9 cellular contexts compared by ENCODE assay signal in genomic region chr17:81928497-81929252, GRCh38. TPM values are rescaled to one million over a fixed set of nuclear protein-coding genes. Genes with fewer than 3 reads are reported as not detected.
DNase-seq lines count a peak whose midpoint lies in the region; ATAC-seq and TF ChIP-seq lines count a peak whose summit lies in the region.
"Had no signal": no experiment of that assay in that cellular context is flagged by ENCODE, and none has a peak within 500 bp of the region (broad histone marks: within the 10 kb centered on the region; RNA-seq: fewer than 3 reads in every experiment).

No MANE protein-coding gene starts in this region.

- no peak for DNase-seq in activated T-cell treated with anti-CD3 and anti-CD28 coated beads, Interleukin-2, amount 50 U/mL, for 4 hours
- no peak for DNase-seq in activated T-cell treated with anti-CD3 and anti-CD28 coated beads, Interleukin-2, amount 50 U/mL, for 1 hour
- DNase-seq in activated T-cell treated with anti-CD3 and anti-CD28 coated beads, Interleukin-2, amount 50 U/mL, for 72 hours, result no peak
- DNase-seq in immature natural killer cell (no peak), tibial nerve (ENCODE audit: low spot score in 2 of 2) (no peak)
- DNase-seq in stimulated activated CD8-positive, alpha-beta memory T cell treated with anti-CD3 and anti-CD28 coated beads, Interleukin-4, amount 100 ng/mL, for 48 hours, result no peak

- peaks cover 19% of the 10 kb centered on the region for H3K27me3 Mint-ChIP-seq in activated T-cell treated with anti-CD3 and anti-CD28 coated beads, Interleukin-2, amount 50 U/mL, for 4 hours (ENCODE audit: low read depth)
- H3K27me3 Mint-ChIP-seq in activated T-cell treated with anti-CD3 and anti-CD28 coated beads, Interleukin-2, amount 50 U/mL, for 72 hours (ENCODE audit: low read depth), result no peaks in the 10 kb centered on the region
- H3K27me3 Mint-ChIP-seq in immature natural killer cell (ENCODE audit: low read depth in 3 of 3), result peaks cover 3 to 11% (median 6%) of the 10 kb centered on the region in 3 donors

- H3K36me3 Mint-ChIP-seq in activated T-cell treated with anti-CD3 and anti-CD28 coated beads, Interleukin-2, amount 50 U/mL, for 4 hours (ENCODE audit: insufficient read depth), result peaks cover under 1% of the 10 kb centered on the region
- H3K36me3 Mint-ChIP-seq in activated T-cell treated with anti-CD3 and anti-CD28 coated beads, Interleukin-2, amount 50 U/mL, for 72 hours (ENCODE audit: insufficient read depth in 2 of 2), result peaks cover 2 to 4% of the 10 kb centered on the region in 2 donors
- no peaks in the 10 kb centered on the region for H3K36me3 Mint-ChIP-seq in immature natural killer cell

- peaks cover 0 to 3% of the 10 kb centered on the region in 2 donors for H3K27me3 ChIP-seq in tibial nerve

- 32 to 41% methylated on average over 28 to 32 of the region's 47 CpGs for WGBS in tibial nerve, 2 donors

- no peaks in the 10 kb centered on the region for H3K36me3 ChIP-seq in tibial nerve

- peak overlapping the region; percentile 66 for H3K4me3 Mint-ChIP-seq in activated T-cell treated with anti-CD3 and anti-CD28 coated beads, Interleukin-2, amount 50 U/mL, for 4 hours
- peak overlapping the region; percentile 75 to 77 for H3K4me3 Mint-ChIP-seq in activated T-cell treated with anti-CD3 and anti-CD28 coated beads, Interleukin-2, amount 50 U/mL, for 72 hours
- peak overlapping the region; percentile 41 to 62 (median 53) for H3K4me3 Mint-ChIP-seq in immature natural killer cell

- H3K9me3 ChIP-seq in tibial nerve, result no peaks in the 10 kb centered on the region

- no peak for TF ChIP-seq EP300 in tibial nerve (IDR thresholded peaks at IDR 0.05)

- no peak for TF ChIP-seq POLR2A in tibial nerve (IDR thresholded peaks at IDR 0.05)

- no peaks in the 10 kb centered on the region for H3K9me3 Mint-ChIP-seq in activated T-cell treated with anti-CD3 and anti-CD28 coated beads, Interleukin-2, amount 50 U/mL, for 4 hours
- H3K9me3 Mint-ChIP-seq in activated T-cell treated with anti-CD3 and anti-CD28 coated beads, Interleukin-2, amount 50 U/mL, for 72 hours, result no peaks in the 10 kb centered on the region
- no peaks in the 10 kb centered on the region for H3K9me3 Mint-ChIP-seq in immature natural killer cell

- H3K27ac Mint-ChIP-seq in activated T-cell treated with anti-CD3 and anti-CD28 coated beads, Interleukin-2, amount 50 U/mL, for 72 hours, result no peak overlapping the region
- H3K27ac Mint-ChIP-seq in immature natural killer cell, result no peak overlapping the region

- ATAC-seq in activated T-cell treated with anti-CD3 and anti-CD28 coated beads, Interleukin-2, amount 50 U/mL, for 4 hours, result no peak
- ATAC-seq in activated T-cell treated with anti-CD3 and anti-CD28 coated beads, Interleukin-2, amount 50 U/mL, for 72 hours (replicated peaks in 1 of 2), result no peak
- no peak for ATAC-seq in activated CD4-positive, CD25-positive, alpha-beta regulatory T cell treated with anti-CD3 and anti-CD28 coated beads, Interleukin-2, amount 50 U/mL, for 24 hours
- no peak for ATAC-seq in HG02763 (IDR thresholded peaks at IDR 0.05; ENCODE audit: unreplicated experiment)

- peaks cover 0 to 46% (median 31%) of the 10 kb centered on the region in 4 donors for H3K4me1 ChIP-seq in tibial nerve

- H3K4me3 ChIP-seq in tibial nerve, result peak overlapping the region in 3 of 4 donors; percentile 15 to 100 (median 57)

- H3K4me1 Mint-ChIP-seq in activated T-cell treated with anti-CD3 and anti-CD28 coated beads, Interleukin-2, amount 50 U/mL, for 4 hours (ENCODE audit: low read depth), result peaks cover 16% of the 10 kb centered on the region
- H3K4me1 Mint-ChIP-seq in activated T-cell treated with anti-CD3 and anti-CD28 coated beads, Interleukin-2, amount 50 U/mL, for 72 hours (ENCODE audit: low read depth), result peaks cover 46% of the 10 kb centered on the region
- peaks cover 7 to 11% of the 10 kb centered on the region in 2 donors for H3K4me1 Mint-ChIP-seq in immature natural killer cell

- H3K27ac ChIP-seq in tibial nerve, result peak overlapping the region in 1 of 4 donors; percentile 21

- no peak for TF ChIP-seq CTCF in tibial nerve (IDR thresholded peaks at IDR 0.05)

RNA-seq across cellular contexts. Expression of gene MAFG, which starts 1.1 kb away (rescaled TPM):
- 10 to 100 TPM; 42.9 to 50.9 (median 43.4) TPM for total RNA-seq in activated T-cell treated with anti-CD3 and anti-CD28 coated beads, Interleukin-2, amount 50 U/mL, for 4 hours
- 10 to 100 TPM; 41.5 to 44.7 TPM for total RNA-seq in activated T-cell treated with anti-CD3 and anti-CD28 coated beads, Interleukin-2, amount 50 U/mL, for 72 hours
- polyA plus RNA-seq in immature natural killer cell, result 1 to 10 TPM; 1.1 to 4.8 (median 1.3) TPM
- 10 to 100 TPM; 17.9 to 25.5 (median 22.5) TPM for total RNA-seq in tibial nerve

RNA-seq across cellular contexts. Expression of gene PYCR1, which starts 8.4 kb away (rescaled TPM):
- total RNA-seq in activated T-cell treated with anti-CD3 and anti-CD28 coated beads, Interleukin-2, amount 50 U/mL, for 4 hours, result 100 to 1,000 TPM; 192 to 199 (median 194) TPM
- total RNA-seq in activated T-cell treated with anti-CD3 and anti-CD28 coated beads, Interleukin-2, amount 50 U/mL, for 72 hours, result 100 to 1,000 TPM; 141 to 178 TPM
- polyA plus RNA-seq in immature natural killer cell, result 1 to 10 TPM; 1.1 to 3.3 (median 1.9) TPM
- 1 to 10 TPM; 6.3 to 9.9 (median 6.9) TPM for total RNA-seq in tibial nerve

RNA-seq across cellular contexts. Expression of gene SIRT7, which starts 10.7 kb away (rescaled TPM):
- 10 to 100 TPM; 41.1 to 47.2 (median 46.3) TPM for total RNA-seq in activated T-cell treated with anti-CD3 and anti-CD28 coated beads, Interleukin-2, amount 50 U/mL, for 4 hours
- 10 to 100 TPM; 42.2 to 44.2 TPM for total RNA-seq in activated T-cell treated with anti-CD3 and anti-CD28 coated beads, Interleukin-2, amount 50 U/mL, for 72 hours
- 10 to 100 TPM; 27.2 to 54.7 (median 36.2) TPM for polyA plus RNA-seq in immature natural killer cell
- total RNA-seq in tibial nerve, result 10 to 100 TPM; 22.3 to 42.2 (median 30.7) TPM

RNA-seq across cellular contexts. Expression of gene PCYT2, which starts 17.5 kb away (rescaled TPM):
- 10 to 100 TPM; 23.5 to 25.8 (median 25.7) TPM for total RNA-seq in activated T-cell treated with anti-CD3 and anti-CD28 coated beads, Interleukin-2, amount 50 U/mL, for 4 hours
- 10 to 100 TPM; 13.9 to 14.2 TPM for total RNA-seq in activated T-cell treated with anti-CD3 and anti-CD28 coated beads, Interleukin-2, amount 50 U/mL, for 72 hours
- 10 to 100 TPM; 44.7 to 59.6 (median 49.5) TPM for polyA plus RNA-seq in immature natural killer cell
- total RNA-seq in tibial nerve, result 10 to 100 TPM; 36.0 to 64.9 (median 46.6) TPM

RNA-seq across cellular contexts. Expression of gene MYADML2, which starts 18.4 kb away (rescaled TPM):
- total RNA-seq in activated T-cell treated with anti-CD3 and anti-CD28 coated beads, Interleukin-2, amount 50 U/mL, for 4 hours, result not detected
- total RNA-seq in activated T-cell treated with anti-CD3 and anti-CD28 coated beads, Interleukin-2, amount 50 U/mL, for 72 hours, result not detected
- not detected for polyA plus RNA-seq in immature natural killer cell
- total RNA-seq in tibial nerve, result not detected
- total RNA-seq: glomerular endothelial cell had no signal

Comparison
In these comparisons a context has a peak if more than half of its experiments do, and no peak if none do; other contexts are left out.
1. RNA of gene PYCR1, which starts 8.4 kb away (total RNA-seq): 192 to 199 TPM in activated T-cell treated with anti-CD3 and anti-CD28 coated beads, Interleukin-2, amount 50 U/mL, for 4 hours and 141 to 178 TPM in activated T-cell treated with anti-CD3 and anti-CD28 coated beads, Interleukin-2, amount 50 U/mL, for 72 hours; 6.3 to 9.9 TPM in tibial nerve; every median in the first group is over 10 times any median in the second.
2. Peak in every context shown above with its lines, with median percentiles within 50 percentile points of each other: H3K4me3 Mint-ChIP-seq.